Comparison of ENCODE assay signal across 13 cellular contexts in genomic region chr5:14263700-14264099, GRCh38.
DNase-seq lines count a peak whose midpoint lies in the region; ATAC-seq, FAIRE-seq and TF ChIP-seq lines count a peak whose summit lies in the region.
"Had no signal": no experiment of that assay in that cellular context is flagged by ENCODE, and none has a peak within 500 bp of the region (broad histone marks: within the 10 kb centered on the region; RNA-seq: fewer than 3 reads in every experiment).

No MANE protein-coding gene starts in this region.

- no peaks in the 10 kb centered on the region for H3K9me3 ChIP-seq in Panc1 (ENCODE audit: control insufficient read depth, insufficient read depth, low read depth, low read length)
- H3K9me3 ChIP-seq in mesenchymal stem cell (ENCODE audit: control insufficient read depth, low read length): no peaks in the 10 kb centered on the region
- H3K9me3 ChIP-seq in small intestine (ENCODE audit: control insufficient read depth, low read depth): no peaks in the 10 kb centered on the region
- H3K9me3 ChIP-seq: SJCRH30 had no signal

- in situ Hi-C loops in Panc1 (cut with HindIII; ENCODE audit: low pct_unique_long_range_greater_than_20kb, low sequenced_read_pairs): no loop called here

- H4K8ac ChIP-seq in mesenchymal stem cell (ENCODE audit: low read length): no peak overlapping the region

- H2BK12ac ChIP-seq in mesenchymal stem cell (ENCODE audit: low read length in 2 of 2): peak overlapping the region; percentile 34 to 44

- intact Hi-C loops in Panc1 (cut with micrococcal nuclease; ENCODE audit: unreplicated experiment): no loop called here

- no peaks in the 10 kb centered on the region for H3K79me1 ChIP-seq in mesenchymal stem cell (replicated peaks; ENCODE audit: low read length, poor library complexity, severe bottlenecking)

- H3K36me3 ChIP-seq in Panc1 (ENCODE audit: control insufficient read depth, insufficient read depth, low read length) (no peaks in the 10 kb centered on the region), mesenchymal stem cell (ENCODE audit: control insufficient read depth in 1 of 2, insufficient read depth in 2 of 2, low read depth in 1 of 2, low read length in 2 of 2) (peaks cover under 1 to 3% of the 10 kb centered on the region in 2 experiments), small intestine (ENCODE audit: control insufficient read depth in 2 of 2, insufficient read depth in 2 of 2, low read length in 2 of 2) (no peaks in the 10 kb centered on the region)
- H3K36me3 ChIP-seq: SJCRH30 had no signal

- CTCF ChIA-PET in Panc1 (lab: Charles Lee): no interaction called here

- H3K9ac ChIP-seq in mesenchymal stem cell (ENCODE audit: low read length): no peak overlapping the region

- TF ChIP-seq CTCF in Panc1 (IDR thresholded peaks at IDR 0.05): no peak

- DNase-seq in DMS153 treated with DMSO at 0.1 percent for 48 hours (lab: John Stamatoyannopoulos, UW; ENCODE audit: unreplicated experiment) (peak; percentile 96), NCI-H1436 (lab: John Stamatoyannopoulos, UW) (peak; percentile 45), Panc1 (ENCODE audit: low read depth, low spot score) (no peak), mesenchymal stem cell (no peak), HCEC 1CT (no peak), small intestine (no peak), NCI-H146 treated with DMSO at 0.1 percent for 48 hours (lab: John Stamatoyannopoulos, UW; ENCODE audit: unreplicated experiment) (no peak)
- DNase-seq: activated CD4-positive, alpha-beta T cell treated with anti-CD3 and anti-CD28 coated beads for 1 hour; central memory CD4-positive, alpha-beta T cell; islet precursor cell; SJCRH30; stimulated activated CD8-positive, alpha-beta memory T cell treated with anti-CD3 and anti-CD28 coated beads, Interleukin-4, amount 100 ng/mL, for 48 hours had no signal

- POLR2A ChIA-PET in Panc1 (lab: Charles Lee): no interaction called here

- H3K27me3 ChIP-seq in Panc1 (ENCODE audit: control insufficient read depth, insufficient read depth, low read length): no peaks in the 10 kb centered on the region
- no peaks in the 10 kb centered on the region for H3K27me3 ChIP-seq in mesenchymal stem cell (ENCODE audit: control insufficient read depth in 1 of 2, insufficient read depth in 1 of 2, low read length in 2 of 2)
- H3K27me3 ChIP-seq in small intestine (ENCODE audit: control insufficient read depth in 2 of 2, insufficient read depth in 2 of 2, low read length in 2 of 2): no peaks in the 10 kb centered on the region
- H3K27me3 ChIP-seq: SJCRH30 had no signal

- H3K4me2 ChIP-seq in mesenchymal stem cell (ENCODE audit: low read length, poor library complexity, severe bottlenecking): no peak overlapping the region

- peak overlapping the region; percentile 96 for H3K27ac ChIP-seq in Panc1 (ENCODE audit: low read length)
- peak overlapping the region; percentile 71 for H3K27ac ChIP-seq in mesenchymal stem cell (ENCODE audit: low read length, poor library complexity, severe bottlenecking)
- no peak overlapping the region for H3K27ac ChIP-seq in small intestine (ENCODE audit: low read depth in 1 of 2, low read length in 1 of 2)

- BruUV-seq in Panc1 (replicated peaks; lab: Mats Ljungman, UMichigan): no TSS peak

- H3K18ac ChIP-seq in mesenchymal stem cell (ENCODE audit: low read depth in 1 of 2, low read length in 2 of 2): no peak overlapping the region

- H3K14ac ChIP-seq in mesenchymal stem cell (ENCODE audit: low read length in 2 of 2): no peak overlapping the region

- H3K4me1 ChIP-seq in Panc1 (ENCODE audit: control insufficient read depth, insufficient read depth, low read length) (peaks cover 99% of the 10 kb centered on the region), mesenchymal stem cell (ENCODE audit: control insufficient read depth, insufficient read depth, low read depth, low read length) (peaks cover 26% of the 10 kb centered on the region), small intestine (ENCODE audit: control insufficient read depth in 2 of 2, insufficient read depth in 1 of 2, low read depth in 1 of 2, low read length in 1 of 2) (peaks cover 0 to 11% of the 10 kb centered on the region in 2 donors)

- H2AFZ ChIP-seq in mesenchymal stem cell (ENCODE audit: low read depth, low read length): no peak overlapping the region

- no peak for FAIRE-seq in small intestine (lab: Jason Lieb, UNC)

- H4K91ac ChIP-seq in mesenchymal stem cell (ENCODE audit: low read length): no peak overlapping the region

- 79% methylated on average over 1 of the region's 2 CpGs for WGBS in mesenchymal stem cell
- WGBS in small intestine, 3 donors: 69 to 73% (median 72%) methylated on average over 2 of the region's 2 CpGs

- peak overlapping the region in 1 of 2 experiments; percentile 20 for H3K4ac ChIP-seq in mesenchymal stem cell (ENCODE audit: low read depth in 1 of 2, low read length in 2 of 2)

- no peak overlapping the region for H3K23ac ChIP-seq in mesenchymal stem cell (ENCODE audit: low read length in 2 of 2)

- ATAC-seq in Panc1: no peak
- no peak for ATAC-seq in HG02970 (IDR thresholded peaks at IDR 0.05; ENCODE audit: low FRiP score, unreplicated experiment)

- no peak overlapping the region for H2BK120ac ChIP-seq in mesenchymal stem cell (ENCODE audit: low read depth, low read length)

- H3K4me3 ChIP-seq in Panc1 (ENCODE audit: low read depth in 2 of 2, low read length in 2 of 2) (no peak overlapping the region), mesenchymal stem cell (ENCODE audit: insufficient read depth in 1 of 2, low read depth in 1 of 2, low read length in 2 of 2) (no peak overlapping the region), small intestine (ENCODE audit: low read depth in 1 of 2, low read length in 2 of 2) (no peak overlapping the region)
- H3K4me3 ChIP-seq: SJCRH30 had no signal

- H2AK5ac ChIP-seq in mesenchymal stem cell (ENCODE audit: low read length, severe bottlenecking): peak overlapping the region; percentile 50

- no peak overlapping the region for H2BK5ac ChIP-seq in mesenchymal stem cell (ENCODE audit: low read depth, low read length, poor library complexity, severe bottlenecking)

- H2BK15ac ChIP-seq in mesenchymal stem cell (ENCODE audit: low read depth, poor library complexity, severe bottlenecking): no peak overlapping the region

Comparison
In these comparisons a context has a peak if more than half of its experiments do, and no peak if none do; other contexts are left out.
1. DNase-seq: peak in DMS153 treated with DMSO at 0.1 percent for 48 hours (single experiment) and NCI-H1436 (single experiment); none in Panc1 (single experiment), mesenchymal stem cell (single experiment), HCEC 1CT (single experiment), small intestine (single experiment) and NCI-H146 treated with DMSO at 0.1 percent for 48 hours (single experiment).
2. H3K27ac ChIP-seq: peak in Panc1 (single experiment) and mesenchymal stem cell (single experiment); none in small intestine (0 of 2).